23 cellular contexts compared by ENCODE assay signal in genomic region chrX:29257516-29257915, GRCh38.
A peak's percentile ranks its signal among the peaks of the same experiment; 100 is the strongest.
DNase-seq lines count a peak whose midpoint lies in the region; ATAC-seq and TF ChIP-seq lines count a peak whose summit lies in the region.
"Had no signal": no experiment of that assay in that cellular context is flagged by ENCODE, and none has a peak within 500 bp of the region (broad histone marks: within the 10 kb centered on the region; RNA-seq: fewer than 3 reads in every experiment).

No MANE protein-coding gene starts in this region.

- DNase-seq in GM04504 (ENCODE audit: low read depth): peak; percentile 12
- DNase-seq in amniotic epithelial cell (ENCODE audit: low read depth): peak; percentile 9
- DNase-seq in fibroblast of peridontal ligament (ENCODE audit: extremely low read depth): peak; percentile 52
- DNase-seq in stromal cell of bone marrow (ENCODE audit: low read depth): peak; percentile 6
- DNase-seq in coronary artery (ENCODE audit: low spot score): no peak
- DNase-seq in hippocampal formation (lab: John Stamatoyannopoulos, UW): no peak
- DNase-seq: activated B cell treated with CpG ODN at 0.5 μM for 24 hours; activated CD4-positive, alpha-beta T cell treated with anti-CD3 and anti-CD28 coated beads, Interleukin-2, amount 50 U/mL, for 4 hours; activated naive CD8-positive, alpha-beta T cell treated with anti-CD3 and anti-CD28 coated beads for 36 hours; COR-L47; dermis blood vessel endothelial cell; DMS79 treated with DMSO at 0.1 percent for 48 hours; kidney; NCI-H1105 treated with DMSO at 0.1 percent for 48 hours; NCI-H526; psoas muscle; small intestine; testis; uterus had no signal

- no peak for ATAC-seq in HG03439 (IDR thresholded peaks at IDR 0.05; ENCODE audit: unreplicated experiment)
- ATAC-seq: psoas muscle; stimulated activated memory B cell treated with anti-CD40 and anti-IgM and Interleukin-4, amounts not matched to agents 10 μg/mL and 1 μg/mL and 100 μg/mL, for 72 hours had no signal

- no peak overlapping the region for H3K4me3 ChIP-seq in coronary artery
- H3K4me3 ChIP-seq: cardiac muscle cell, psoas muscle, testis, uterus had no signal

- TF ChIP-seq CTCF in coronary artery (IDR thresholded peaks at IDR 0.05): no peak

- H3K27ac ChIP-seq in coronary artery: no peak overlapping the region
- H3K27ac ChIP-seq: cardiac muscle cell, psoas muscle, RWPE1, testis, uterus had no signal

Comparison
In these comparisons a context has a peak if more than half of its experiments do, and no peak if none do; other contexts are left out.
1. DNase-seq: peak in GM04504 (single experiment), amniotic epithelial cell (single experiment), fibroblast of peridontal ligament (single experiment) and stromal cell of bone marrow (single experiment); none in coronary artery (single experiment) and hippocampal formation (0 of 2).